Comparison of ENCODE assay signal across 1 cellular context in the genomic region with DNA sequence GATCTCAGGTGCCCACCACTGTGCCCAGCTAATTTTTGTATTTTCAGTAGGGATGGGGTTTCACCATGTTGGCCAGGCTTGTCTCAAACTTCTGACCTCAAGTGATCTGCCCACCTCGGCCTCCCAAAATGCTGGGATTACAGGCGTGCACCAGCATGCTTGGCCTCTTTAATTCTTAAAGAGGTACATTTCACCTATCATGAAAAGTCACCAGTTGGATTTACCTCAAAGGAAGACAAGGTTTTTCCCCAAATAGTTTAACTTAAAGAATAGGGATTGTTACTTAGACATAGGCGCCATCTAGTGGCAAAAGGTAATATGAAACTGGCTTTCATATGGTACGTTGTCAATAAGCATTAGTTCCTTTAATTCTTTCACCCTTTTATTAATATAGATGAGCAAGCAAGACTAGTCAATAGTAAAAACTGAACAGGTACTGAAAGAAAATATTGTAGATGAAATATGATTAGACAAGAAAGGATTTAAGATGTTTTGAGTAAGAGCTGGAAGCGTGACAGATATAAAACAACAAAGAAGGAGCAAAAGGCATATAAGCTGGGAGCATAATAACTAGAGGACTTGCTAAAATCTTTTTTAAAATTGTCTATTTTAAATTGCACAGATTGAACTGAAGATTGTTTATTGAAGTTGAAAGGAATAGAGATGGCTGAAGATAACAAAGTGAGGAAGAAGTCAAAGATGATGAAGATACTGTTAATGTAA.
A peak's percentile ranks its signal among the peaks of the same experiment; 100 is the strongest.
TF ChIP-seq lines count a peak whose summit lies in the region.

No MANE protein-coding gene starts in this region.

TF ChIP-seq in K562, 482 proteins besides CTCF, POLR2A, EP300 and RAD21 (continued from another document):
- TF ChIP-seq RERE (CRISPR knock-in tag; IDR thresholded peaks at IDR 0.05; ENCODE audit: borderline replicate concordance) (no peak), ZNF124 (CRISPR knock-in tag; IDR thresholded peaks at IDR 0.05) (no peak), BHLHE40 (IDR thresholded peaks at IDR 0.05; ENCODE audit: low read length) (no peak), MIER1 (IDR thresholded peaks at IDR 0.05; ENCODE audit: low read depth) (peak; percentile 22; the same call in 1 of the 2 replicates), PREB (CRISPR knock-in tag; IDR thresholded peaks at IDR 0.05) (no peak), SLC30A9 (CRISPR knock-in tag; IDR thresholded peaks at IDR 0.05) (no peak), FOXK2 (conservative IDR thresholded peaks at IDR 0.05 in 1 of 2, IDR thresholded peaks at IDR 0.05 in 1 of 2; ENCODE audit: low read depth in 2 of 2) (peak; percentile 50 to 65; a peak in 3 of 4 replicates), ZNF24 (IDR thresholded peaks at IDR 0.05) (no peak), ZNF280A (IDR thresholded peaks at IDR 0.05; ENCODE audit: low read depth, partially characterized antibody) (peak; percentile 77), MEF2D (tag; conservative IDR thresholded peaks at IDR 0.05; ENCODE audit: low read depth) (no peak), CHD4 (IDR thresholded peaks at IDR 0.05; ENCODE audit: insufficient read depth, insufficient replicate concordance, low read depth, low read length, poor library complexity, severe bottlenecking) (no peak), ZBTB17 (CRISPR knock-in tag; IDR thresholded peaks at IDR 0.05) (no peak), SRSF7 (optimal IDR thresholded peaks at IDR 0.05; ENCODE audit: low read depth, low read length) (no peak)
- TF ChIP-seq, protein P1, sequence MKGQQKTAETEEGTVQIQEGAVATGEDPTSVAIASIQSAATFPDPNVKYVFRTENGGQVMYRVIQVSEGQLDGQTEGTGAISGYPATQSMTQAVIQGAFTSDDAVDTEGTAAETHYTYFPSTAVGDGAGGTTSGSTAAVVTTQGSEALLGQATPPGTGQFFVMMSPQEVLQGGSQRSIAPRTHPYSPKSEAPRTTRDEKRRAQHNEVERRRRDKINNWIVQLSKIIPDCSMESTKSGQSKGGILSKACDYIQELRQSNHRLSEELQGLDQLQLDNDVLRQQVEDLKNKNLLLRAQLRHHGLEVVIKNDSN (CRISPR knock-in tag; IDR thresholded peaks at IDR 0.05), result no peak
TF ChIP-seq in K562: peak in this region for 15.
